ENCODE assay signal across 8 cellular contexts in genomic region chr11:88543902-88544655, GRCh38.
DNase-seq lines count a peak whose midpoint lies in the region; ATAC-seq, FAIRE-seq and TF ChIP-seq lines count a peak whose summit lies in the region.

No MANE protein-coding gene starts in this region.

- no peak for TF ChIP-seq EP300 in transverse colon (IDR thresholded peaks at IDR 0.05; ENCODE audit: low read depth)

- H3K4me3 ChIP-seq in pancreas, result no peak overlapping the region
- no peak overlapping the region for H3K4me3 ChIP-seq in transverse colon

- peak; percentile 100 for ATAC-seq in GM21529 (IDR thresholded peaks at IDR 0.05; ENCODE audit: unreplicated experiment)
- ATAC-seq in pancreas, result peak; percentile 96 to 100 (median 100)

- TF ChIP-seq CTCF in pancreas (IDR thresholded peaks at IDR 0.05) (peak; percentile 77 to 88 (median 84)), transverse colon (IDR thresholded peaks at IDR 0.05) (peak; percentile 86 to 91 (median 90))

- in situ Hi-C loops in transverse colon (cut with MboI; ENCODE audit: low pct_ligation_motif_present in 1 of 4, low pct_unique_long_range_greater_than_20kb in 1 of 4, low sequenced_read_pairs in 3 of 4), result loop anchor here (25.0 kb wide), 2 partner anchors 307 to 532 kb away; no protein-coding TSS in a partner anchor

- no peak overlapping the region for H3K27ac ChIP-seq in pancreas
- H3K27ac ChIP-seq in transverse colon, result no peak overlapping the region

- no peaks in the 10 kb centered on the region for H3K4me1 ChIP-seq in pancreas
- H3K4me1 ChIP-seq in transverse colon, result peaks cover 0 to 4% (median 0%) of the 10 kb centered on the region in 4 donors

- DNase-seq in Daoy (ENCODE audit: low read depth) (peak; percentile 82), HuH-7.5 (ENCODE audit: low spot score) (peak; percentile 21), SHP77 (lab: John Stamatoyannopoulos, UW) (peak; percentile 43 to 46), foreskin melanocyte (peak; percentile 84), pancreas (peak; percentile 50 to 81 (median 62)), transverse colon (peak; percentile 84)
- DNase-seq in activated T-helper 9 cell treated with anti-CD3 and anti-CD28 coated beads, Interleukin-2, amount 50 U/mL, for 16 hours (ENCODE audit: low read depth), result peak; percentile 59

- H3K9me3 ChIP-seq in pancreas, result no peaks in the 10 kb centered on the region
- no peaks in the 10 kb centered on the region for H3K9me3 ChIP-seq in transverse colon

- WGBS in pancreas, 2 donors, result 38 to 49% methylated on average over 5 of the region's 5 CpGs
- 45 to 50% methylated on average over 5 of the region's 5 CpGs for WGBS in transverse colon (ENCODE audit: low coverage in 1 of 2), 2 donors

- TF ChIP-seq POLR2A in transverse colon (IDR thresholded peaks at IDR 0.05), result no peak

- FAIRE-seq in pancreas (lab: Jason Lieb, UNC), result peak; percentile 86

- H3K36me3 ChIP-seq in pancreas (no peaks in the 10 kb centered on the region), transverse colon (no peaks in the 10 kb centered on the region)

- intact Hi-C loops in pancreas (cut with DNase I) (no loop called here), transverse colon (cut with DNase I; ENCODE audit: low total_unique reads) (no loop called here)

- H3K27me3 ChIP-seq in pancreas (no peaks in the 10 kb centered on the region), transverse colon (no peaks in the 10 kb centered on the region)

Comparison
In these comparisons a context has a peak if more than half of its experiments do, and no peak if none do; other contexts are left out.
1. DNase-seq: peak in every context shown above with its lines; median percentile 84 in foreskin melanocyte; 84 in transverse colon; 82 in Daoy; 62 in pancreas; 59 in activated T-helper 9 cell treated with anti-CD3 and anti-CD28 coated beads, Interleukin-2, amount 50 U/mL, for 16 hours; 44 in SHP77; 21 in HuH-7.5.